Comparison of ENCODE assay signal across 8 cellular contexts in genomic region chr1:110675060-110675791, GRCh38. TPM values are rescaled to one million over a fixed set of nuclear protein-coding genes. Genes with fewer than 3 reads are reported as not detected.
DNase-seq lines count a peak whose midpoint lies in the region; ATAC-seq and TF ChIP-seq lines count a peak whose summit lies in the region.

No MANE protein-coding gene starts in this region.

- intact Hi-C loops in left cardiac atrium (cut with DNase I) = no loop called here

- DNase-seq in GM12864 (ENCODE audit: low read depth) (no peak), T-helper 17 cell (no peak), left cardiac atrium (peak; percentile 22), NAMALWA (ENCODE audit: low spot score) (no peak), HPDE6-E6E7 (ENCODE audit: extremely low spot score) (no peak), NK-92 (lab: John Stamatoyannopoulos, UW; ENCODE audit: unreplicated experiment) (no peak)

- H3K4me3 Mint-ChIP-seq in T-helper 17 cell = peak overlapping the region; percentile 100

- no peaks in the 10 kb centered on the region for H3K36me3 ChIP-seq in rectal smooth muscle tissue (ENCODE audit: control insufficient read depth, insufficient read depth, low read length)

- peaks cover 11% of the 10 kb centered on the region for H3K36me3 Mint-ChIP-seq in T-helper 17 cell (ENCODE audit: low read depth)

- H3K4me3 ChIP-seq in GM12864 (ENCODE audit: low read depth, low read length) (peak overlapping the region; percentile 66), rectal smooth muscle tissue (ENCODE audit: low read length) (peak overlapping the region; percentile 43)

- no peak overlapping the region for H3K9ac ChIP-seq in rectal smooth muscle tissue (ENCODE audit: low read length)

- ATAC-seq in T-helper 17 cell (no peak), left cardiac atrium (peak; percentile 27 to 61), GM18502 (IDR thresholded peaks at IDR 0.05; ENCODE audit: poor library complexity, unreplicated experiment) (no peak)

- H3K27ac Mint-ChIP-seq in T-helper 17 cell = peak overlapping the region; percentile 89

- no peaks in the 10 kb centered on the region for H3K4me1 ChIP-seq in rectal smooth muscle tissue (ENCODE audit: control insufficient read depth, insufficient read depth, low read length)

- H3K27ac ChIP-seq in rectal smooth muscle tissue (ENCODE audit: low read depth, low read length) = no peak overlapping the region

- H3K27me3 ChIP-seq in rectal smooth muscle tissue (ENCODE audit: control insufficient read depth, insufficient read depth, low read length) = peaks cover 5% of the 10 kb centered on the region

- no peaks in the 10 kb centered on the region for H3K9me3 ChIP-seq in T-helper 17 cell (ENCODE audit: control insufficient read depth, low read length, poor library complexity, severe bottlenecking)

- peaks cover 52% of the 10 kb centered on the region for H3K4me1 Mint-ChIP-seq in T-helper 17 cell

- no peaks in the 10 kb centered on the region for H3K27me3 Mint-ChIP-seq in T-helper 17 cell

- TF ChIP-seq CTCF in GM12864 (IDR thresholded peaks at IDR 0.05; ENCODE audit: low read depth, low read length, missing control alignments) = no peak

RNA-seq across cellular contexts. Expression of gene KCNA3, which starts 0.5 kb away (rescaled TPM):
- total RNA-seq in T-helper 17 cell (100 to 1,000 TPM; 114 to 115 TPM), left cardiac atrium (1 to 10 TPM; 2.0 to 2.7 TPM)

Comparison
In these comparisons a context has a peak if more than half of its experiments do, and no peak if none do; other contexts are left out.
1. ATAC-seq: peak in left cardiac atrium (2 of 2); none in T-helper 17 cell (single experiment) and GM18502 (single experiment).
2. RNA of gene KCNA3, which starts 0.5 kb away (total RNA-seq): 114 to 115 TPM in T-helper 17 cell; 2.0 to 2.7 TPM in left cardiac atrium; every median in the first group is over 10 times any median in the second.